9 cellular contexts compared by ENCODE assay signal in genomic region chr1:226680653-226681052, GRCh38. TPM values are rescaled to one million over a fixed set of nuclear protein-coding genes. Genes with fewer than 3 reads are reported as not detected.
DNase-seq lines count a peak whose midpoint lies in the region; ATAC-seq and TF ChIP-seq lines count a peak whose summit lies in the region.
"Had no signal": no experiment of that assay in that cellular context is flagged by ENCODE, and none has a peak within 500 bp of the region (broad histone marks: within the 10 kb centered on the region; RNA-seq: fewer than 3 reads in every experiment).

No MANE protein-coding gene starts in this region.

- H3K27me3 ChIP-seq in right lobe of liver (no peaks in the 10 kb centered on the region), stomach smooth muscle (ENCODE audit: control insufficient read depth in 1 of 2, insufficient read depth in 2 of 2, low read length in 2 of 2) (no peaks in the 10 kb centered on the region)

- no peak for DNase-seq in T-helper 2 cell treated with Interferon-gamma antibody and Interleukin-4, amounts not matched to agents 5 μg/mL and 100 μg/mL, for 36 hours (ENCODE audit: low spot score)
- DNase-seq in T-helper 2 cell (no peak), right lobe of liver (no peak)
- DNase-seq: NCI-H2107 had no signal

- H3K27ac ChIP-seq in right lobe of liver (peak overlapping the region; percentile 49 to 82 (median 69)), stomach smooth muscle (ENCODE audit: low read length) (peak overlapping the region; percentile 93)

- H3K9ac ChIP-seq in stomach smooth muscle (ENCODE audit: low read length in 2 of 2), result peak overlapping the region; percentile 77 to 90

- ATAC-seq in right lobe of liver, result no peak
- no peak for ATAC-seq in HG02938 (IDR thresholded peaks at IDR 0.05; ENCODE audit: unreplicated experiment)
- ATAC-seq in GM21526 (IDR thresholded peaks at IDR 0.05; ENCODE audit: low FRiP score, unreplicated experiment), result no peak
- no peak for ATAC-seq in HG02884 (IDR thresholded peaks at IDR 0.05; ENCODE audit: unreplicated experiment)

- no peak for TF ChIP-seq CTCF in right lobe of liver (IDR thresholded peaks at IDR 0.05)

- H3K4me1 Mint-ChIP-seq in T-helper 2 cell treated with Interferon-gamma antibody and Interleukin-4, amounts not matched to agents 5 μg/mL and 100 μg/mL, for 36 hours (ENCODE audit: low read depth), result peaks cover 82% of the 10 kb centered on the region
- H3K4me1 Mint-ChIP-seq in activated naive CD8-positive, alpha-beta T cell (ENCODE audit: low read depth), result peaks cover 99% of the 10 kb centered on the region

- WGBS in right lobe of liver (ENCODE audit: insufficient coverage, low coverage, low lambda C conversion rate, missing lambda C conversion rate), result 39% methylated on average over 4 of the region's 5 CpGs

- H3K36me3 Mint-ChIP-seq in T-helper 2 cell treated with Interferon-gamma antibody and Interleukin-4, amounts not matched to agents 5 μg/mL and 100 μg/mL, for 36 hours (ENCODE audit: low read depth), result peaks cover 18% of the 10 kb centered on the region
- H3K36me3 Mint-ChIP-seq in activated naive CD8-positive, alpha-beta T cell, result peaks cover 10% of the 10 kb centered on the region

- no peak for TF ChIP-seq POLR2A in right lobe of liver (IDR thresholded peaks at IDR 0.05)

- H3K27ac Mint-ChIP-seq in T-helper 2 cell treated with Interferon-gamma antibody and Interleukin-4, amounts not matched to agents 5 μg/mL and 100 μg/mL, for 36 hours, result peak overlapping the region; percentile 92
- peak overlapping the region; percentile 97 for H3K27ac Mint-ChIP-seq in activated naive CD8-positive, alpha-beta T cell

- peaks cover 0 to 14% (median 2%) of the 10 kb centered on the region in 4 donors for H3K4me1 ChIP-seq in right lobe of liver
- peaks cover 96% of the 10 kb centered on the region for H3K4me1 ChIP-seq in stomach smooth muscle (ENCODE audit: control insufficient read depth, insufficient read depth, low read length)

- H3K4me3 ChIP-seq in right lobe of liver, result no peak overlapping the region
- H3K4me3 ChIP-seq in stomach smooth muscle (ENCODE audit: low read length in 2 of 2), result peak overlapping the region; percentile 51 to 76

- no peaks in the 10 kb centered on the region for H3K36me3 ChIP-seq in right lobe of liver
- peaks cover 4% of the 10 kb centered on the region in 2 donors for H3K36me3 ChIP-seq in stomach smooth muscle (ENCODE audit: control insufficient read depth in 2 of 2, insufficient read depth in 2 of 2, low read length in 2 of 2)

- H3K27me3 Mint-ChIP-seq in T-helper 2 cell treated with Interferon-gamma antibody and Interleukin-4, amounts not matched to agents 5 μg/mL and 100 μg/mL, for 36 hours (ENCODE audit: low read depth), result no peaks in the 10 kb centered on the region
- no peaks in the 10 kb centered on the region for H3K27me3 Mint-ChIP-seq in activated naive CD8-positive, alpha-beta T cell

- no peaks in the 10 kb centered on the region for H3K9me3 ChIP-seq in right lobe of liver
- no peaks in the 10 kb centered on the region for H3K9me3 ChIP-seq in stomach smooth muscle (ENCODE audit: control insufficient read depth in 2 of 2, low read length in 2 of 2)

- no peaks in the 10 kb centered on the region for H3K9me3 Mint-ChIP-seq in T-helper 2 cell treated with Interferon-gamma antibody and Interleukin-4, amounts not matched to agents 5 μg/mL and 100 μg/mL, for 36 hours
- H3K9me3 Mint-ChIP-seq in activated naive CD8-positive, alpha-beta T cell (ENCODE audit: low read depth), result no peaks in the 10 kb centered on the region

- peak overlapping the region; percentile 83 for H3K4me3 Mint-ChIP-seq in T-helper 2 cell treated with Interferon-gamma antibody and Interleukin-4, amounts not matched to agents 5 μg/mL and 100 μg/mL, for 36 hours
- peak overlapping the region; percentile 86 for H3K4me3 Mint-ChIP-seq in activated naive CD8-positive, alpha-beta T cell

- intact Hi-C loops in right lobe of liver (cut with DNase I), result no loop called here

RNA-seq across cellular contexts. Expression of gene ITPKB, which starts 58.4 kb away (rescaled TPM):
- total RNA-seq in right lobe of liver, result 1 to 10 TPM; 2.1 to 4.1 (median 3.4) TPM

Comparison
In these comparisons a context has a peak if more than half of its experiments do, and no peak if none do; other contexts are left out.
1. H3K4me3 ChIP-seq: peak in stomach smooth muscle (2 of 2); none in right lobe of liver (0 of 3).